8 cellular contexts compared by ENCODE assay signal in genomic region chr17:7015587-7016020, GRCh38. TPM values are rescaled to one million over a fixed set of nuclear protein-coding genes. Genes with fewer than 3 reads are reported as not detected.
DNase-seq lines count a peak whose midpoint lies in the region; ATAC-seq and TF ChIP-seq lines count a peak whose summit lies in the region.

No MANE protein-coding gene starts in this region.

- peak overlapping the region; percentile 98 for H3K4me3 Mint-ChIP-seq in CD8-positive, alpha-beta T cell

- peaks cover 70% of the 10 kb centered on the region for H3K4me1 Mint-ChIP-seq in CD8-positive, alpha-beta T cell (ENCODE audit: low read depth)

- ATAC-seq in CD8-positive, alpha-beta T cell: no peak
- ATAC-seq in Panc1 (no peak), GM19467 (IDR thresholded peaks at IDR 0.05; ENCODE audit: unreplicated experiment) (no peak), HG03442 (IDR thresholded peaks at IDR 0.05; ENCODE audit: unreplicated experiment) (no peak)

- H3K36me3 Mint-ChIP-seq in CD8-positive, alpha-beta T cell: peaks cover 28% of the 10 kb centered on the region

- CTCF ChIA-PET in CD8-positive, alpha-beta T cell (lab: Charles Lee): interaction anchor here (0.7 to 11.2 kb wide), 7 partner anchors 12 to 122 kb away, joined by 3 to 106 read pairs (median 3); partner anchors contain the start of gene SLC16A13
- CTCF ChIA-PET in Panc1 (lab: Charles Lee): interaction anchor here (1.5 kb wide), 1 partner anchor 101 kb away, joined by 3 read pairs; no protein-coding TSS in a partner anchor

- intact Hi-C loops in CD8-positive, alpha-beta T cell (cut with DNase I, micrococcal nuclease): loop anchor here (1.0 to 10.0 kb wide), 6 partner anchors 8 to 1431 kb away; partner anchors contain the start of genes BCL6B (in 1 of the 2), NLRP1 (in 1 of the 2) and RPL26 (in 1 of the 2)
- intact Hi-C loops in Panc1 (cut with micrococcal nuclease; ENCODE audit: unreplicated experiment): no loop called here

- POLR2A ChIA-PET in CD8-positive, alpha-beta T cell (lab: Charles Lee): interaction anchor here (0.7 to 2.5 kb wide), 3 partner anchors 17 to 105 kb away, joined by 3 to 17 read pairs (median 4); partner anchors contain the start of gene SLC16A13
- POLR2A ChIA-PET in Panc1 (lab: Charles Lee): no interaction called here

- in situ Hi-C loops in Panc1 (cut with HindIII; ENCODE audit: low pct_unique_long_range_greater_than_20kb, low sequenced_read_pairs): no loop called here

- no peak for TF ChIP-seq CTCF in CD8-positive, alpha-beta T cell (IDR thresholded peaks at IDR 0.05)
- no peak for TF ChIP-seq CTCF in Panc1 (IDR thresholded peaks at IDR 0.05)
- no peak for TF ChIP-seq CTCF in neutrophil (IDR thresholded peaks at IDR 0.05)

- H3K4me1 ChIP-seq in CD8-positive, alpha-beta T cell (ENCODE audit: insufficient read depth, low read length): peaks cover 54% of the 10 kb centered on the region
- H3K4me1 ChIP-seq in Panc1 (ENCODE audit: control insufficient read depth, insufficient read depth, low read length) (peaks cover 22% of the 10 kb centered on the region), neutrophil (ENCODE audit: control insufficient read depth in 1 of 2, insufficient read depth in 1 of 2, low read depth in 1 of 2, low read length in 1 of 2) (peaks cover 35 to 39% of the 10 kb centered on the region in 2 experiments)
- H3K4me1 ChIP-seq in effector memory CD4-positive, alpha-beta T cell (ENCODE audit: control insufficient read depth, insufficient read depth, low read length, poor library complexity, severe bottlenecking): peaks cover 42% of the 10 kb centered on the region

- H3K9me3 Mint-ChIP-seq in CD8-positive, alpha-beta T cell: no peaks in the 10 kb centered on the region

- no TSS peak for BruUV-seq in Panc1 (replicated peaks; lab: Mats Ljungman, UMichigan)

- H3K27me3 Mint-ChIP-seq in CD8-positive, alpha-beta T cell (ENCODE audit: low read depth): no peaks in the 10 kb centered on the region

- no peaks in the 10 kb centered on the region for H3K9me3 ChIP-seq in CD8-positive, alpha-beta T cell (ENCODE audit: low read length)
- H3K9me3 ChIP-seq in Panc1 (ENCODE audit: control insufficient read depth, insufficient read depth, low read depth, low read length) (no peaks in the 10 kb centered on the region), neutrophil (no peaks in the 10 kb centered on the region)
- no peaks in the 10 kb centered on the region for H3K9me3 ChIP-seq in effector memory CD4-positive, alpha-beta T cell (ENCODE audit: control insufficient read depth, low read length)

- peak in 1 of 7 experiments; percentile 39 for DNase-seq in CD8-positive, alpha-beta T cell
- DNase-seq in Panc1 (ENCODE audit: low read depth, low spot score) (no peak), D341Med (ENCODE audit: low spot score) (no peak), H4 (ENCODE audit: low spot score) (no peak)
- peak in 1 of 3 donors; percentile 29 for DNase-seq in effector memory CD4-positive, alpha-beta T cell

- H3K27me3 ChIP-seq in CD8-positive, alpha-beta T cell (ENCODE audit: insufficient read depth, low read length): no peaks in the 10 kb centered on the region
- H3K27me3 ChIP-seq in Panc1 (ENCODE audit: control insufficient read depth, insufficient read depth, low read length) (no peaks in the 10 kb centered on the region), neutrophil (peaks cover 6% of the 10 kb centered on the region)
- no peaks in the 10 kb centered on the region for H3K27me3 ChIP-seq in effector memory CD4-positive, alpha-beta T cell (replicated peaks; ENCODE audit: control insufficient read depth, insufficient read depth, low read length, poor library complexity, severe bottlenecking)

- H3K4me3 ChIP-seq in CD8-positive, alpha-beta T cell (ENCODE audit: low read depth, low read length): peak overlapping the region; percentile 70
- peak overlapping the region; percentile 98 to 99 for H3K4me3 ChIP-seq in Panc1 (ENCODE audit: low read depth in 2 of 2, low read length in 2 of 2)
- peak overlapping the region; percentile 97 for H3K4me3 ChIP-seq in effector memory CD4-positive, alpha-beta T cell (ENCODE audit: insufficient read depth, low read depth, low read length, poor library complexity, severe bottlenecking)
- H3K4me3 ChIP-seq in neutrophil (ENCODE audit: low read depth in 1 of 2, low read length in 1 of 2): peak overlapping the region; percentile 84 to 97

- peak overlapping the region; percentile 99 for H3K27ac Mint-ChIP-seq in CD8-positive, alpha-beta T cell

- peak overlapping the region; percentile 95 for H3K27ac ChIP-seq in CD8-positive, alpha-beta T cell (ENCODE audit: low read depth, low read length)
- H3K27ac ChIP-seq in Panc1 (ENCODE audit: low read length): peak overlapping the region; percentile 89
- peak overlapping the region; percentile 99 for H3K27ac ChIP-seq in effector memory CD4-positive, alpha-beta T cell (ENCODE audit: insufficient read depth, low read length, poor library complexity, severe bottlenecking)
- H3K27ac ChIP-seq in neutrophil: peak overlapping the region; percentile 97

- no peaks in the 10 kb centered on the region for H3K36me3 ChIP-seq in CD8-positive, alpha-beta T cell (ENCODE audit: insufficient read depth, low read length)
- peaks cover 18% of the 10 kb centered on the region; the same call in 1 of the 2 replicates for H3K36me3 ChIP-seq in Panc1 (ENCODE audit: control insufficient read depth, insufficient read depth, low read length)
- H3K36me3 ChIP-seq in effector memory CD4-positive, alpha-beta T cell (ENCODE audit: control insufficient read depth, insufficient read depth, low read length): peaks cover 5% of the 10 kb centered on the region
- peaks cover 20% of the 10 kb centered on the region for H3K36me3 ChIP-seq in neutrophil

RNA-seq across cellular contexts. Expression of gene RNASEK, which starts 3.2 kb away (rescaled TPM):
- 100 to 1,000 TPM in 1 of 2 experiments, 10 to 100 TPM in 1; 96.3 to 101 TPM for total RNA-seq in CD8-positive, alpha-beta T cell
- total RNA-seq in Panc1 (2021; ENCODE audit: unreplicated experiment): 196 TPM
- polyA plus RNA-seq in Panc1 (2012; ENCODE audit: insufficient read length): 255 TPM
- total RNA-seq in H4 (2014; rRNA removed; shearing (Covaris generic)): 166 and 188 TPM in 2 replicates

RNA-seq across cellular contexts. Expression of gene BCL6B, which starts 7.2 kb away (rescaled TPM):
- not detected for total RNA-seq in CD8-positive, alpha-beta T cell
- 0.18 TPM for total RNA-seq in Panc1 (2021; ENCODE audit: unreplicated experiment)
- polyA plus RNA-seq in Panc1 (2012; ENCODE audit: insufficient read length): 0.18 TPM
- not detected in 2 replicates for total RNA-seq in H4 (2014; rRNA removed; shearing (Covaris generic))

RNA-seq across cellular contexts. Expression of gene ALOX12, which starts 19.8 kb away (rescaled TPM):
- not detected for total RNA-seq in CD8-positive, alpha-beta T cell
- total RNA-seq in Panc1 (2021; ENCODE audit: unreplicated experiment): not detected
- polyA plus RNA-seq in Panc1 (2012; ENCODE audit: insufficient read length): 1.4 TPM
- not detected in 2 replicates for total RNA-seq in H4 (2014; rRNA removed; shearing (Covaris generic))

RNA-seq across cellular contexts. Expression of gene SLC16A13, which starts 20.2 kb away (rescaled TPM):
- 1 to 10 TPM; 1.8 to 1.9 TPM for total RNA-seq in CD8-positive, alpha-beta T cell
- total RNA-seq in Panc1 (2021; ENCODE audit: unreplicated experiment): 13.1 TPM
- polyA plus RNA-seq in Panc1 (2012; ENCODE audit: insufficient read length): 10.7 TPM
- 0.77 TPM in 1 of 2 replicates, not detected in the other for total RNA-seq in H4 (2014; rRNA removed; shearing (Covaris generic))

RNA-seq across cellular contexts. Expression of gene SLC16A11, which starts 28.3 kb away (rescaled TPM):
- total RNA-seq in CD8-positive, alpha-beta T cell: 1 to 10 TPM; 1.2 to 1.3 TPM
- not detected for total RNA-seq in Panc1 (2021; ENCODE audit: unreplicated experiment)
- polyA plus RNA-seq in Panc1 (2012; ENCODE audit: insufficient read length): 0.62 TPM
- total RNA-seq in H4 (2014; rRNA removed; shearing (Covaris generic)): not detected in 2 replicates
